Comparison of ENCODE assay signal across 11 cellular contexts in the genomic region with DNA sequence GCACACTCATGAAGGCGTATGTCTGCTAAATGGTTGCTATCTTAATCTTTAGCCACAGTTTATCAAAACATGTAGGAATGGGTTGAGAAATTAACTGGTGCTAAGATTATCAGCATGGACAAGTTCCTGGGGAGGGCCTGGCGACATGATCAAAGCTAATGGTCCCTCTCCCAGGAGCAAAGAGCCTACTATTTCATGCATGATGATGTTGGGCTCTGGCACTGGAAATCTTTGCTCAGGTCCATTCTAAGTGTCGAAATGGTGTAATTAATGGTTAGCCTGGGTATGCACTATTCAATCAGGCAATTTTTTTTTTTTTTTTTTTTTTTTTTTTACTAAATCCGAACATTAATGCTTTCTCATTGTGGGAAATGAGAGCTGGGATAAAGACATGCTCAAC.
DNase-seq lines count a peak whose midpoint lies in the region; ATAC-seq and TF ChIP-seq lines count a peak whose summit lies in the region.
"Had no signal": no experiment of that assay in that cellular context is flagged by ENCODE, and none has a peak within 500 bp of the region (broad histone marks: within the 10 kb centered on the region; RNA-seq: fewer than 3 reads in every experiment).

No MANE protein-coding gene starts in this region.

- H3K9me3 ChIP-seq in A673 (ENCODE audit: low read depth, low read length, poor library complexity, severe bottlenecking) (no peaks in the 10 kb centered on the region), HUES64 (ENCODE audit: insufficient read depth, low read depth, low read length) (no peaks in the 10 kb centered on the region), duodenal mucosa (ENCODE audit: control insufficient read depth in 1 of 2, low read length in 2 of 2) (no peaks in the 10 kb centered on the region)

- intact Hi-C loops in A673 (cut with micrococcal nuclease; ENCODE audit: unreplicated experiment) = no loop called here

- H3K27me3 Mint-ChIP-seq in nephron progenitor cell (ENCODE audit: low read depth, poor library complexity) = no peaks in the 10 kb centered on the region
- H3K27me3 Mint-ChIP-seq: activated CD8-positive, alpha-beta memory T cell treated with anti-CD3 and anti-CD28 coated beads, Interleukin-2, amount 10 ng/mL, durations not matched to agents 7 days and 5 days had no signal

- H3K4me1 Mint-ChIP-seq in nephron progenitor cell = peaks cover 76% of the 10 kb centered on the region

- ATAC-seq in GM21390 (IDR thresholded peaks at IDR 0.05; ENCODE audit: unreplicated experiment) = no peak
- ATAC-seq in activated CD4-positive, CD25-positive, alpha-beta regulatory T cell treated with anti-CD3 and anti-CD28 coated beads, Interleukin-2, amount 50 U/mL, for 24 hours = no peak
- ATAC-seq: activated CD8-positive, alpha-beta memory T cell treated with anti-CD3 and anti-CD28 coated beads, Interleukin-2, amount 10 ng/mL, durations not matched to agents 7 days and 5 days had no signal

- H3K36me3 Mint-ChIP-seq in nephron progenitor cell (ENCODE audit: low read depth) = peaks cover 51% of the 10 kb centered on the region

- H3K27me3 ChIP-seq in A673 (replicated peaks; ENCODE audit: insufficient read depth, low read depth, low read length, poor library complexity) (no peaks in the 10 kb centered on the region), HUES64 (ENCODE audit: insufficient read depth, low read length) (no peaks in the 10 kb centered on the region), duodenal mucosa (ENCODE audit: control insufficient read depth in 1 of 2, insufficient read depth in 2 of 2, low read length in 2 of 2) (no peaks in the 10 kb centered on the region)

- WGBS in HUES64 = 88% methylated on average over 3 of the region's 4 CpGs

- H3K36me3 ChIP-seq in A673 (ENCODE audit: insufficient read depth, low read length, poor library complexity, severe bottlenecking) (peaks cover 17% of the 10 kb centered on the region), HUES64 (ENCODE audit: insufficient read depth, low read length) (peaks cover 15% of the 10 kb centered on the region; the same call in 1 of the 2 replicates), duodenal mucosa (ENCODE audit: control insufficient read depth in 1 of 2, insufficient read depth in 2 of 2, low read length in 2 of 2) (peaks cover 0 to 30% of the 10 kb centered on the region in 2 donors)

- H3K4me1 ChIP-seq in A673 (ENCODE audit: insufficient read depth, low read length, poor library complexity, severe bottlenecking) (peaks cover 89% of the 10 kb centered on the region), HUES64 (ENCODE audit: insufficient read depth, low read length) (peaks cover 61% of the 10 kb centered on the region), duodenal mucosa (ENCODE audit: control insufficient read depth in 1 of 2, insufficient read depth in 2 of 2, low read length in 2 of 2) (peaks cover 64 to 73% of the 10 kb centered on the region in 2 donors)

- no peak for TF ChIP-seq CTCF in A673 (conservative IDR thresholded peaks at IDR 0.05; ENCODE audit: low read depth, low read length)
- no peak for TF ChIP-seq CTCF in nephron progenitor cell (IDR thresholded peaks at IDR 0.05)

- H3K9me3 Mint-ChIP-seq in nephron progenitor cell = peaks cover 6% of the 10 kb centered on the region

- no TSS peak for BruUV-seq in A673 (replicated peaks; lab: Mats Ljungman, UMichigan)

- H3K27ac Mint-ChIP-seq in nephron progenitor cell = peak overlapping the region; percentile 59
- H3K27ac Mint-ChIP-seq: activated CD8-positive, alpha-beta memory T cell treated with anti-CD3 and anti-CD28 coated beads, Interleukin-2, amount 10 ng/mL, durations not matched to agents 7 days and 5 days had no signal

- CTCF ChIA-PET in A673 (lab: Charles Lee) = interaction anchor here (0.6 to 1.3 kb wide), 9 partner anchors 8 to 705 kb away, joined by 3 to 12 read pairs (median 6); no protein-coding TSS in a partner anchor

- H3K4me3 ChIP-seq in A673 (ENCODE audit: low read depth, low read length, poor library complexity, severe bottlenecking) (no peak overlapping the region), HUES64 (ENCODE audit: low read length) (no peak overlapping the region), duodenal mucosa (ENCODE audit: low read depth in 1 of 2, low read length in 2 of 2) (peak overlapping the region in 1 of 2 donors; percentile 42)

- no peak overlapping the region for H3K9ac ChIP-seq in HUES64 (ENCODE audit: low read depth, low read length)
- peak overlapping the region; percentile 13 to 50 for H3K9ac ChIP-seq in duodenal mucosa (ENCODE audit: low read depth in 1 of 2, low read length in 2 of 2)
- H3K9ac ChIP-seq: parathyroid adenoma had no signal

- peak overlapping the region; percentile 77 for H3K4me3 Mint-ChIP-seq in nephron progenitor cell
- H3K4me3 Mint-ChIP-seq: activated CD8-positive, alpha-beta memory T cell treated with anti-CD3 and anti-CD28 coated beads, Interleukin-2, amount 10 ng/mL, durations not matched to agents 7 days and 5 days had no signal

- POLR2A ChIA-PET in A673 (lab: Charles Lee; ENCODE audit: low non-redundant PET) = no interaction called here

- no peak for DNase-seq in A673 (ENCODE audit: low spot score)
- no peak for DNase-seq in nephron progenitor cell
- DNase-seq in DMS53 treated with DMSO at 0.1 percent for 48 hours (lab: John Stamatoyannopoulos, UW; ENCODE audit: unreplicated experiment) = no peak
- DNase-seq in SW 1271 (lab: John Stamatoyannopoulos, UW) = no peak
- DNase-seq: activated CD8-positive, alpha-beta memory T cell treated with anti-CD3 and anti-CD28 coated beads, Interleukin-2, amount 10 ng/mL, durations not matched to agents 7 days and 5 days; cortex of kidney had no signal

- H3K27ac ChIP-seq in A673 (ENCODE audit: low read depth, low read length, poor library complexity, severe bottlenecking) (peak overlapping the region; percentile 90), HUES64 (ENCODE audit: low read depth, low read length) (peak overlapping the region; percentile 19; the same call in 1 of the 2 replicates), duodenal mucosa (ENCODE audit: low read depth, low read length) (peak overlapping the region; percentile 32)

Comparison
In these comparisons a context has a peak if more than half of its experiments do, and no peak if none do; other contexts are left out.
1. H3K27ac ChIP-seq: peak in every context shown above with its lines; median percentile 90 in A673; 32 in duodenal mucosa; 19 in HUES64.